Comparison of ENCODE assay signal across 1 cellular context in the genomic region with DNA sequence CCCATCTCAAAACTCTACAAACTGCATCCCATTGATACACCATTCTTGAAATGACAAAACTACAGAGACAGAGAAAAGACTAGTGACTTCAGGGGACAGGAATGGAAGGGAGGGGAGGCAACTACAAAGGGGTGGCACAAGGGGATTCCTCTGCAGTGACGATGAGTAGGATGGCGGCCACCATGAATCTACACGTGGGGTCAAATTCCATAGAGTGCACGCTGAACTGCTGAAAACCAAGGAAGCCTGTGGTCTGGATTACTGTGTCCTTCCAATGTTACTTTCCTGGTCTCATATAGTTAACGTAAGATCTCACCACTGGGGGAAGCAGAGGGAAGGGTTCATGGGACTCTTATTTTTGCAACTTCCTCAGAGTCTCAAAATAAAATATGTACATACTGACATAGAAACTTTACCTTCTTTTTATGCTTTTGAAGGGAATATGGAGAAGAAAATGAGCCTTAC.
TF ChIP-seq lines count a peak whose summit lies in the region.

No MANE protein-coding gene starts in this region.

TF ChIP-seq in A549, 52 proteins besides CTCF, POLR2A, EP300 and RAD21:
- no peak for TF ChIP-seq TP53 (CRISPR knock-in tag; IDR thresholded peaks at IDR 0.05)
- TF ChIP-seq HOXB13 (CRISPR knock-in tag; IDR thresholded peaks at IDR 0.05; ENCODE audit: low read depth), result no peak
- no peak for TF ChIP-seq EHMT2 (IDR thresholded peaks at IDR 0.05; ENCODE audit: low read depth)
- TF ChIP-seq, protein P1, sequence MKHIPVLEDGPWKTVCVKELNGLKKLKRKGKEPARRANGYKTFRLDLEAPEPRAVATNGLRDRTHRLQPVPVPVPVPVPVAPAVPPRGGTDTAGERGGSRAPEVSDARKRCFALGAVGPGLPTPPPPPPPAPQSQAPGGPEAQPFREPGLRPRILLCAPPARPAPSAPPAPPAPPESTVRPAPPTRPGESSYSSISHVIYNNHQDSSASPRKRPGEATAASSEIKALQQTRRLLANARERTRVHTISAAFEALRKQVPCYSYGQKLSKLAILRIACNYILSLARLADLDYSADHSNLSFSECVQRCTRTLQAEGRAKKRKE (CRISPR knock-in tag; IDR thresholded peaks at IDR 0.05; ENCODE audit: low read depth), result no peak
- no peak for TF ChIP-seq MAZ (IDR thresholded peaks at IDR 0.05; ENCODE audit: borderline replicate concordance, low read depth, low read length)
- no peak for TF ChIP-seq GATA3 (IDR thresholded peaks at IDR 0.05; ENCODE audit: borderline replicate concordance)
- TF ChIP-seq CBX2 (IDR thresholded peaks at IDR 0.05; ENCODE audit: borderline replicate concordance, low read depth), result no peak
- TF ChIP-seq FOSL2 (IDR thresholded peaks at IDR 0.05), result no peak
- no peak for TF ChIP-seq FOSL2 (CRISPR knock-in tag; IDR thresholded peaks at IDR 0.05)
- TF ChIP-seq RNF2 (IDR thresholded peaks at IDR 0.05; ENCODE audit: borderline replicate concordance, low read depth), result no peak
- no peak for TF ChIP-seq E2F6 (IDR thresholded peaks at IDR 0.05; ENCODE audit: borderline replicate concordance, low read depth)
- TF ChIP-seq, protein P2, sequence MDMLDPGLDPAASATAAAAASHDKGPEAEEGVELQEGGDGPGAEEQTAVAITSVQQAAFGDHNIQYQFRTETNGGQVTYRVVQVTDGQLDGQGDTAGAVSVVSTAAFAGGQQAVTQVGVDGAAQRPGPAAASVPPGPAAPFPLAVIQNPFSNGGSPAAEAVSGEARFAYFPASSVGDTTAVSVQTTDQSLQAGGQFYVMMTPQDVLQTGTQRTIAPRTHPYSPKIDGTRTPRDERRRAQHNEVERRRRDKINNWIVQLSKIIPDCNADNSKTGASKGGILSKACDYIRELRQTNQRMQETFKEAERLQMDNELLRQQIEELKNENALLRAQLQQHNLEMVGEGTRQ (IDR thresholded peaks at IDR 0.05), result no peak
- no peak for TF ChIP-seq MYC (IDR thresholded peaks at IDR 0.05; ENCODE audit: borderline replicate concordance, low read length)
- no peak for TF ChIP-seq HDAC2 (IDR thresholded peaks at IDR 0.05)
- no peak for TF ChIP-seq ZNF302 (CRISPR knock-in tag; IDR thresholded peaks at IDR 0.05)
- TF ChIP-seq RCOR1 (IDR thresholded peaks at IDR 0.05; ENCODE audit: low read depth, low read length), result no peak
- TF ChIP-seq, protein P3, sequence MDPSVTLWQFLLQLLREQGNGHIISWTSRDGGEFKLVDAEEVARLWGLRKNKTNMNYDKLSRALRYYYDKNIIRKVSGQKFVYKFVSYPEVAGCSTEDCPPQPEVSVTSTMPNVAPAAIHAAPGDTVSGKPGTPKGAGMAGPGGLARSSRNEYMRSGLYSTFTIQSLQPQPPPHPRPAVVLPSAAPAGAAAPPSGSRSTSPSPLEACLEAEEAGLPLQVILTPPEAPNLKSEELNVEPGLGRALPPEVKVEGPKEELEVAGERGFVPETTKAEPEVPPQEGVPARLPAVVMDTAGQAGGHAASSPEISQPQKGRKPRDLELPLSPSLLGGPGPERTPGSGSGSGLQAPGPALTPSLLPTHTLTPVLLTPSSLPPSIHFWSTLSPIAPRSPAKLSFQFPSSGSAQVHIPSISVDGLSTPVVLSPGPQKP (IDR thresholded peaks at IDR 0.05; ENCODE audit: low read depth, low read length), result no peak
- TF ChIP-seq SMC3 (IDR thresholded peaks at IDR 0.05), result no peak
- no peak for TF ChIP-seq FOSB (CRISPR knock-in tag; IDR thresholded peaks at IDR 0.05)
- no peak for TF ChIP-seq ESRRA (IDR thresholded peaks at IDR 0.05; ENCODE audit: borderline replicate concordance, low read length)
- TF ChIP-seq TFCP2L1 (CRISPR knock-in tag; IDR thresholded peaks at IDR 0.05), result no peak
